ENCODE assay signal across 8 cellular contexts in genomic region chr11:122633219-122633829, GRCh38. TPM values are rescaled to one million over a fixed set of nuclear protein-coding genes. Genes with fewer than 3 reads are reported as not detected.
DNase-seq lines count a peak whose midpoint lies in the region; ATAC-seq and TF ChIP-seq lines count a peak whose summit lies in the region.

No MANE protein-coding gene starts in this region.

- no peak for TF ChIP-seq POLR2A in breast epithelium (IDR thresholded peaks at IDR 0.05)

- H3K27me3 ChIP-seq in BE2C (peaks cover 5% of the 10 kb centered on the region; the same call in 1 of the 2 replicates), breast epithelium (no peaks in the 10 kb centered on the region)

- H3K4me1 ChIP-seq in BE2C (no peaks in the 10 kb centered on the region), breast epithelium (no peaks in the 10 kb centered on the region)

- intact Hi-C loops in breast epithelium (cut with DNase I; ENCODE audit: low total_unique reads): no loop called here

- ATAC-seq in left lobe of liver: peak; percentile 84
- no peak for ATAC-seq in GM21786 (IDR thresholded peaks at IDR 0.05; ENCODE audit: unreplicated experiment)
- no peak for ATAC-seq in HG02798 (IDR thresholded peaks at IDR 0.05; ENCODE audit: poor library complexity, unreplicated experiment)

- H3K4me3 ChIP-seq in BE2C (ENCODE audit: low read depth, low read length): no peak overlapping the region
- no peak overlapping the region for H3K4me3 ChIP-seq in breast epithelium

- H3K9me3 ChIP-seq in BE2C: no peaks in the 10 kb centered on the region
- H3K9me3 ChIP-seq in breast epithelium: no peaks in the 10 kb centered on the region

- H3K27ac ChIP-seq in breast epithelium: no peak overlapping the region

- H3K36me3 ChIP-seq in BE2C (no peaks in the 10 kb centered on the region), breast epithelium (no peaks in the 10 kb centered on the region)

- TF ChIP-seq CTCF in BE2C (IDR thresholded peaks at IDR 0.05; ENCODE audit: low read depth, low read length) (peak; percentile 21; the same call in 1 of the 2 replicates), breast epithelium (IDR thresholded peaks at IDR 0.05) (peak; percentile 18 to 39 (median 31))

- DNase-seq in BE2C (no peak), H4 (ENCODE audit: low spot score) (peak; percentile 57), NCI-H526 treated with DMSO at 0.1 percent for 48 hours (lab: John Stamatoyannopoulos, UW) (peak; percentile 80), breast epithelium (ENCODE audit: low spot score in 2 of 2) (no peak), left lobe of liver (ENCODE audit: low spot score) (no peak), KG1 (lab: John Stamatoyannopoulos, UW) (no peak)

RNA-seq across cellular contexts. Expression of gene UBASH3B, which starts 22.2 kb away (rescaled TPM):
- polyA plus RNA-seq in BE2C (2012; ENCODE audit: insufficient read depth, insufficient read length, low read depth): not detected
- total RNA-seq in H4 (2014; rRNA removed; shearing (Covaris generic)): 4.4 and 6.4 TPM in 2 replicates
- 1 to 10 TPM; 4.7 to 6.2 (median 4.8) TPM for total RNA-seq in breast epithelium
- total RNA-seq in left lobe of liver: 1.5 TPM

Comparison
In these comparisons a context has a peak if more than half of its experiments do, and no peak if none do; other contexts are left out.
1. DNase-seq: peak in H4 (single experiment) and NCI-H526 treated with DMSO at 0.1 percent for 48 hours (single experiment); none in BE2C (single experiment), breast epithelium (0 of 2), left lobe of liver (single experiment) and KG1 (single experiment).